ENCODE assay signal across 25 cellular contexts in genomic region chr3:346186-346585, GRCh38.
DNase-seq lines count a peak whose midpoint lies in the region; ATAC-seq and TF ChIP-seq lines count a peak whose summit lies in the region.
"Had no signal": no experiment of that assay in that cellular context is flagged by ENCODE, and none has a peak within 500 bp of the region (broad histone marks: within the 10 kb centered on the region; RNA-seq: fewer than 3 reads in every experiment).

No MANE protein-coding gene starts in this region.

- H3K9me2 ChIP-seq in MM.1S (replicated peaks; ENCODE audit: insufficient read depth, low read length) = no peaks in the 10 kb centered on the region

- H3K4me2 ChIP-seq in mammary epithelial cell (ENCODE audit: insufficient read depth, low read depth, low read length) (no peak overlapping the region), MM.1S (ENCODE audit: low read depth, low read length) (no peak overlapping the region)

- WGBS in mammary epithelial cell (ENCODE audit: low coverage, missing lambda C conversion rate) = 100% methylated on average over 1 of the region's 1 CpG

- H3F3A ChIP-seq in MM.1S (ENCODE audit: insufficient read depth, low read length) = no peaks in the 10 kb centered on the region

- H3K4me1 ChIP-seq in mammary epithelial cell (ENCODE audit: insufficient read depth, low read length) (no peaks in the 10 kb centered on the region), breast epithelium (no peaks in the 10 kb centered on the region), MM.1S (ENCODE audit: low read length) (no peaks in the 10 kb centered on the region)

- DNase-seq in mammary epithelial cell = peak; percentile 10
- DNase-seq in breast epithelium (ENCODE audit: low spot score in 2 of 2) = no peak
- DNase-seq in astrocyte of the hippocampus (ENCODE audit: low read depth, low spot score) = peak; percentile 6
- peak; percentile 10 for DNase-seq in fibroblast of mammary gland (ENCODE audit: low read depth)
- DNase-seq in type B pancreatic cell (ENCODE audit: extremely low spot score, unreplicated experiment) = no peak
- DNase-seq in MM.1S = no peak
- no peak for DNase-seq in HuH-7 (ENCODE audit: low spot score)
- DNase-seq: 8988T; CD8-positive, alpha-beta memory T cell; EL; H9; HFFc6; MG63; NCI-H1048; NCI-H1417 treated with DMSO at 0.1 percent for 48 hours; NCI-H187 treated with DMSO at 0.1 percent for 48 hours; NCI-H2107; NCI-H446 treated with DMSO at 0.1 percent for 48 hours; NCI-H526 treated with DMSO at 0.1 percent for 48 hours; RPMI8226; SHP77 treated with DMSO at 0.1 percent for 48 hours had no signal

- H3K36me3 ChIP-seq in mammary epithelial cell (ENCODE audit: insufficient read depth, low read length) = no peaks in the 10 kb centered on the region
- H3K36me3 ChIP-seq in breast epithelium = no peaks in the 10 kb centered on the region
- H3K36me3 ChIP-seq in MM.1S (replicated peaks; ENCODE audit: insufficient read depth, low read length) = no peaks in the 10 kb centered on the region
- H3K36me3 ChIP-seq: MG63 had no signal

- CTCF ChIA-PET in mammary epithelial cell (lab: Charles Lee; ENCODE audit: low non-redundant PET) = interaction anchor here (1.0 kb wide), 1 partner anchor 8 kb away, joined by 6 read pairs; no protein-coding TSS in a partner anchor

- H3K27me3 Mint-ChIP-seq in type B pancreatic cell = peaks cover 38% of the 10 kb centered on the region
- no peaks in the 10 kb centered on the region for H3K27me3 Mint-ChIP-seq in stimulated activated memory B cell treated with anti-CD40 and anti-IgM and Interleukin-4, amounts not matched to agents 10 μg/mL and 1 μg/mL and 100 μg/mL, for 72 hours
- H3K27me3 Mint-ChIP-seq: CD8-positive, alpha-beta memory T cell had no signal

- H3K9ac ChIP-seq in mammary epithelial cell (ENCODE audit: insufficient read depth, low read length) (no peak overlapping the region), MM.1S (ENCODE audit: low read length) (no peak overlapping the region)

- H3K27ac Mint-ChIP-seq in type B pancreatic cell = peak overlapping the region; percentile 24
- H3K27ac Mint-ChIP-seq in stimulated activated memory B cell treated with anti-CD40 and anti-IgM and Interleukin-4, amounts not matched to agents 10 μg/mL and 1 μg/mL and 100 μg/mL, for 72 hours = no peak overlapping the region
- H3K27ac Mint-ChIP-seq: CD8-positive, alpha-beta memory T cell; H9; HFFc6 had no signal

- no TSS peak for BruUV-seq in mammary epithelial cell (replicated peaks; lab: Mats Ljungman, UMichigan)

- intact Hi-C loops in mammary epithelial cell (cut with micrococcal nuclease) = no loop called here
- intact Hi-C loops in breast epithelium (cut with DNase I; ENCODE audit: low total_unique reads) = no loop called here

- no peak overlapping the region for H3K4me3 ChIP-seq in mammary epithelial cell (replicated peaks in 1 of 3; ENCODE audit: insufficient read depth in 1 of 3, low read depth in 2 of 3, low read length in 3 of 3)
- H3K4me3 ChIP-seq in breast epithelium = no peak overlapping the region
- no peak overlapping the region for H3K4me3 ChIP-seq in fibroblast of mammary gland (ENCODE audit: control insufficient read depth, low read depth, low read length)
- H3K4me3 ChIP-seq in MM.1S (ENCODE audit: low read length) = no peak overlapping the region
- H3K4me3 ChIP-seq: K562, MG63 had no signal

- no peak for ATAC-seq in stimulated activated memory B cell treated with anti-CD40 and anti-IgM and Interleukin-4, amounts not matched to agents 10 μg/mL and 1 μg/mL and 100 μg/mL, for 72 hours
- ATAC-seq: K562, SK-N-SH treated with all-trans-retinoic acid at 6 μM for 48 hours had no signal

- H3K27me3 ChIP-seq in mammary epithelial cell (ENCODE audit: insufficient read depth, low read length) (no peaks in the 10 kb centered on the region), breast epithelium (no peaks in the 10 kb centered on the region), MM.1S (replicated peaks; ENCODE audit: insufficient read depth, low read length) (no peaks in the 10 kb centered on the region)
- H3K27me3 ChIP-seq: MG63 had no signal

- no peak overlapping the region for H3K27ac ChIP-seq in mammary epithelial cell (ENCODE audit: insufficient read depth, low read depth, low read length)
- H3K27ac ChIP-seq in breast epithelium = peak overlapping the region in 1 of 2 donors; percentile 5
- H3K27ac ChIP-seq in MM.1S (ENCODE audit: low read length) = no peak overlapping the region
- H3K27ac ChIP-seq: C4-2B had no signal

- H3K9me3 Mint-ChIP-seq in type B pancreatic cell = no peaks in the 10 kb centered on the region
- no peaks in the 10 kb centered on the region for H3K9me3 Mint-ChIP-seq in stimulated activated memory B cell treated with anti-CD40 and anti-IgM and Interleukin-4, amounts not matched to agents 10 μg/mL and 1 μg/mL and 100 μg/mL, for 72 hours
- H3K9me3 Mint-ChIP-seq: H9 had no signal

- TF ChIP-seq POLR2A in breast epithelium (IDR thresholded peaks at IDR 0.05) = no peak

- H4K20me1 ChIP-seq in mammary epithelial cell (ENCODE audit: insufficient read depth, low read length) = no peaks in the 10 kb centered on the region
- no peaks in the 10 kb centered on the region for H4K20me1 ChIP-seq in MM.1S (ENCODE audit: insufficient read depth, low read length)

- dilution Hi-C loops in mammary epithelial cell (cut with HindIII; ENCODE audit: low sequenced_read_pairs) = no loop called here

- in situ Hi-C loops in mammary epithelial cell (cut with MboI; ENCODE audit: low sequenced_read_pairs in 2 of 2) = no loop called here

- H3K79me2 ChIP-seq in mammary epithelial cell (ENCODE audit: insufficient read depth, low read length) (no peaks in the 10 kb centered on the region), MM.1S (ENCODE audit: low read length) (no peaks in the 10 kb centered on the region)

- no peaks in the 10 kb centered on the region for H3K4me1 Mint-ChIP-seq in type B pancreatic cell (ENCODE audit: unreplicated experiment)
- H3K4me1 Mint-ChIP-seq in stimulated activated memory B cell treated with anti-CD40 and anti-IgM and Interleukin-4, amounts not matched to agents 10 μg/mL and 1 μg/mL and 100 μg/mL, for 72 hours = no peaks in the 10 kb centered on the region
- H3K4me1 Mint-ChIP-seq: CD8-positive, alpha-beta memory T cell had no signal

- peak overlapping the region; percentile 10 for H3K4me3 Mint-ChIP-seq in type B pancreatic cell
- H3K4me3 Mint-ChIP-seq in stimulated activated memory B cell treated with anti-CD40 and anti-IgM and Interleukin-4, amounts not matched to agents 10 μg/mL and 1 μg/mL and 100 μg/mL, for 72 hours = no peak overlapping the region
- H3K4me3 Mint-ChIP-seq: CD8-positive, alpha-beta memory T cell; H9; HFFc6 had no signal

- no peaks in the 10 kb centered on the region for H3K36me3 Mint-ChIP-seq in type B pancreatic cell
- no peaks in the 10 kb centered on the region for H3K36me3 Mint-ChIP-seq in stimulated activated memory B cell treated with anti-CD40 and anti-IgM and Interleukin-4, amounts not matched to agents 10 μg/mL and 1 μg/mL and 100 μg/mL, for 72 hours
- H3K36me3 Mint-ChIP-seq: CD8-positive, alpha-beta memory T cell had no signal

- no peak for TF ChIP-seq CTCF in mammary epithelial cell (conservative IDR thresholded peaks at IDR 0.05 in 1 of 2, IDR thresholded peaks at IDR 0.05 in 1 of 2; ENCODE audit: extremely low read depth in 1 of 2, insufficient read depth in 1 of 2, low read depth in 1 of 2, low read length in 2 of 2)
- TF ChIP-seq CTCF in breast epithelium (IDR thresholded peaks at IDR 0.05) = no peak
- no peak for TF ChIP-seq CTCF in fibroblast of mammary gland (conservative IDR thresholded peaks at IDR 0.05; ENCODE audit: control insufficient read depth, insufficient read depth, low read depth, low read length)
- no peak for TF ChIP-seq CTCF in type B pancreatic cell (conservative IDR thresholded peaks at IDR 0.05)
- TF ChIP-seq CTCF in MM.1S (IDR thresholded peaks at IDR 0.05; ENCODE audit: low read length) = no peak

- no peak overlapping the region for H2AFZ ChIP-seq in mammary epithelial cell (ENCODE audit: low read depth, low read length)
- no peak overlapping the region for H2AFZ ChIP-seq in MM.1S (ENCODE audit: low read length)

- no peaks in the 10 kb centered on the region for H3K9me3 ChIP-seq in mammary epithelial cell (replicated peaks; ENCODE audit: insufficient read depth, low read length)
- H3K9me3 ChIP-seq in breast epithelium = no peaks in the 10 kb centered on the region
- H3K9me3 ChIP-seq in MM.1S (replicated peaks; ENCODE audit: insufficient read depth, low read length) = no peaks in the 10 kb centered on the region
- H3K9me3 ChIP-seq: MG63 had no signal

Comparison
In these comparisons a context has a peak if more than half of its experiments do, and no peak if none do; other contexts are left out.
1. DNase-seq: peak in mammary epithelial cell (single experiment), astrocyte of the hippocampus (single experiment) and fibroblast of mammary gland (single experiment); none in breast epithelium (0 of 2), type B pancreatic cell (single experiment), MM.1S (single experiment) and HuH-7 (single experiment).